Comparison of ENCODE assay signal across 8 cellular contexts in genomic region chrX:106415276-106415895, GRCh38.
DNase-seq lines count a peak whose midpoint lies in the region; ATAC-seq and TF ChIP-seq lines count a peak whose summit lies in the region.

No MANE protein-coding gene starts in this region.

- intact Hi-C loops in PC-9 (cut with micrococcal nuclease; ENCODE audit: unreplicated experiment), result loop anchor here (10.0 kb wide), 1 partner anchor 379 kb away; no protein-coding TSS in a partner anchor
- intact Hi-C loops in testis (cut with DNase I; ENCODE audit: low total_unique reads), result no loop called here

- no peaks in the 10 kb centered on the region for H3K79me2 ChIP-seq in PC-9 (ENCODE audit: low read depth)

- no peaks in the 10 kb centered on the region for H4K20me1 ChIP-seq in PC-9 (ENCODE audit: insufficient read depth)

- H3K4me3 ChIP-seq in PC-9, result no peak overlapping the region
- no peak overlapping the region for H3K4me3 ChIP-seq in fibroblast of the aortic adventitia (ENCODE audit: low read depth, low read length)
- no peak overlapping the region for H3K4me3 ChIP-seq in testis

- no peaks in the 10 kb centered on the region for H3K9me2 ChIP-seq in PC-9 (ENCODE audit: insufficient read depth)

- no peaks in the 10 kb centered on the region for H3K27me3 ChIP-seq in PC-9 (ENCODE audit: insufficient read depth, low read depth)
- H3K27me3 ChIP-seq in testis, result no peaks in the 10 kb centered on the region

- no peak overlapping the region for H2AFZ ChIP-seq in PC-9

- WGBS in testis, 2 donors, result 42 to 56% methylated on average over 2 of the region's 2 CpGs

- TF ChIP-seq CTCF in PC-9 (conservative IDR thresholded peaks at IDR 0.05) (peak; percentile 76), fibroblast of the aortic adventitia (IDR thresholded peaks at IDR 0.05; ENCODE audit: insufficient read depth, low read length) (peak; percentile 82), testis (IDR thresholded peaks at IDR 0.05) (peak in 2 of 3 experiments; percentile 26 to 53)

- H3K27ac ChIP-seq in PC-9, result no peak overlapping the region
- H3K27ac ChIP-seq in testis, result no peak overlapping the region

- no peaks in the 10 kb centered on the region for H3K9me3 ChIP-seq in PC-9 (ENCODE audit: insufficient read depth, low read depth)
- no peaks in the 10 kb centered on the region for H3K9me3 ChIP-seq in testis

- TF ChIP-seq POLR2A in testis (IDR thresholded peaks at IDR 0.05), result no peak

- BruUV-seq in PC-9 (replicated peaks; lab: Mats Ljungman, UMichigan), result no TSS peak

- POLR2A ChIA-PET in PC-9 (lab: Charles Lee; ENCODE audit: unreplicated experiment), result no interaction called here

- peak; percentile 68 for ATAC-seq in GM19043 (IDR thresholded peaks at IDR 0.05; ENCODE audit: low read depth, unreplicated experiment)
- peak; percentile 58 for ATAC-seq in HG03139 (IDR thresholded peaks at IDR 0.05; ENCODE audit: unreplicated experiment)

- H3K36me3 ChIP-seq in PC-9 (ENCODE audit: low read depth) (no peaks in the 10 kb centered on the region), testis (ENCODE audit: low read depth, missing control alignments) (no peaks in the 10 kb centered on the region)

- DNase-seq in DMS53 (lab: John Stamatoyannopoulos, UW), result peak; percentile 70
- DNase-seq in PC-9, result peak in 1 of 2 experiments; percentile 6
- peak; percentile 38 for DNase-seq in fibroblast of the aortic adventitia (ENCODE audit: low read depth)
- peak; percentile 22 for DNase-seq in testis
- DNase-seq in HuH-7.5 (ENCODE audit: low spot score), result no peak
- DNase-seq in dedifferentiated amniotic fluid mesenchymal stem cell (ENCODE audit: extremely low spot score), result no peak

- H3K4me1 ChIP-seq in PC-9 (replicated peaks; ENCODE audit: insufficient read depth) (no peaks in the 10 kb centered on the region), testis (no peaks in the 10 kb centered on the region)

- H3F3A ChIP-seq in PC-9 (ENCODE audit: insufficient read depth, low read depth), result no peaks in the 10 kb centered on the region

- CTCF ChIA-PET in PC-9 (lab: Charles Lee), result no interaction called here

- H3K4me2 ChIP-seq in PC-9, result no peak overlapping the region

Comparison
In these comparisons a context has a peak if more than half of its experiments do, and no peak if none do; other contexts are left out.
1. DNase-seq: peak in DMS53 (single experiment), fibroblast of the aortic adventitia (single experiment) and testis (single experiment); none in HuH-7.5 (single experiment) and dedifferentiated amniotic fluid mesenchymal stem cell (single experiment).
2. Peak in every context shown above with its lines, with median percentiles within 50 percentile points of each other: CTCF ChIP-seq.